Comparison of ENCODE assay signal across 7 cellular contexts in the genomic region with DNA sequence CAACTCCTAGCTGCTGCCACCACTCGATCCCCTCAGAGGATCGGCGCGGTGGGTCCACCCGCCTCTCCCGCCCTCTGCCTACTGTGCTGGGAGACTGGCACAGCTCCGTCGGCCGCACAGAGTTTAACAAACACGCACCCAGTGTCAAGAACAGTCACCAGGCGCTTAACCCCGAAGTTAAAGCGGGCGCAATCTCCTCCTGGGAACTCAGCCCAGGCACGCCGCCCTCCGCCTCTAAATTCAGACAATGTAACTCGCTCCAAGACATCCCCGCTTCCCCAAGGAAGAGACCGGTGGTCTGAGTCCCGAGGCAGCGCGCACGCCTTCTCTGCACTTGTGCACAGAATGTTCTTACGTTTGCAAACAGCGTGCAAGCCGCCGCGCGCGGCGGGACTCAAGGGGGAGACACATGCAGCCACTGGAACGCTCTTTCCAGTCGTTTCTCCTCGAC. TPM values are rescaled to one million over a fixed set of nuclear protein-coding genes. Genes with fewer than 3 reads are reported as not detected.
DNase-seq lines count a peak whose midpoint lies in the region; ATAC-seq and TF ChIP-seq lines count a peak whose summit lies in the region.

No MANE protein-coding gene starts in this region.

- DNase-seq in NCI-H2171 treated with DMSO at 0.1 percent for 48 hours (lab: John Stamatoyannopoulos, UW) (peak; percentile 76), fibroblast of peridontal ligament (ENCODE audit: extremely low read depth) (peak; percentile 5), neural crest cell (ENCODE audit: low read depth, low spot score) (peak; percentile 45), aorta (peak; percentile 58 to 82)
- peak; percentile 78 for DNase-seq in activated T-cell treated with anti-CD3 and anti-CD28 coated beads, Interleukin-2, amount 50 U/mL, for 24 hours

- no peaks in the 10 kb centered on the region for H3K4me1 ChIP-seq in aorta (ENCODE audit: control insufficient read depth in 1 of 2, insufficient read depth in 2 of 2, low read length in 2 of 2)

- peaks cover 78% of the 10 kb centered on the region for H3K4me1 Mint-ChIP-seq in activated T-cell treated with anti-CD3 and anti-CD28 coated beads, Interleukin-2, amount 50 U/mL, for 24 hours (ENCODE audit: low read depth)
- H3K4me1 Mint-ChIP-seq in neural crest cell: peaks cover 75% of the 10 kb centered on the region

- H3K27ac ChIP-seq in aorta (ENCODE audit: low read depth in 1 of 2, low read length in 2 of 2): no peak overlapping the region

- WGBS in aorta, 2 donors: 0 to 1% methylated on average over 33 to 35 of the region's 35 CpGs

- H3K36me3 Mint-ChIP-seq in activated T-cell treated with anti-CD3 and anti-CD28 coated beads, Interleukin-2, amount 50 U/mL, for 24 hours (ENCODE audit: low read depth): peaks cover 51% of the 10 kb centered on the region
- H3K36me3 Mint-ChIP-seq in neural crest cell (ENCODE audit: low read depth): peaks cover 19% of the 10 kb centered on the region

- no peaks in the 10 kb centered on the region for H3K27me3 Mint-ChIP-seq in activated T-cell treated with anti-CD3 and anti-CD28 coated beads, Interleukin-2, amount 50 U/mL, for 24 hours
- H3K27me3 Mint-ChIP-seq in neural crest cell (ENCODE audit: low read depth): peaks cover 42% of the 10 kb centered on the region

- peak; percentile 21 for ATAC-seq in GM18502 (IDR thresholded peaks at IDR 0.05; ENCODE audit: poor library complexity, unreplicated experiment)
- ATAC-seq in HG02763 (IDR thresholded peaks at IDR 0.05; ENCODE audit: unreplicated experiment): peak; percentile 2
- ATAC-seq in aorta (ENCODE audit: low FRiP score): peak; percentile 17

- peak overlapping the region; percentile 91 for H3K27ac Mint-ChIP-seq in activated T-cell treated with anti-CD3 and anti-CD28 coated beads, Interleukin-2, amount 50 U/mL, for 24 hours
- peak overlapping the region; percentile 92 for H3K27ac Mint-ChIP-seq in neural crest cell (ENCODE audit: unreplicated experiment)

- peak; percentile 34 for TF ChIP-seq CTCF in neural crest cell (conservative IDR thresholded peaks at IDR 0.05)

- peak overlapping the region; percentile 28 to 58 for H3K4me3 ChIP-seq in aorta (ENCODE audit: low read length in 2 of 2)

- H3K9me3 ChIP-seq in aorta (ENCODE audit: control insufficient read depth, low read length): peaks cover 1% of the 10 kb centered on the region

- H3K4me3 Mint-ChIP-seq in activated T-cell treated with anti-CD3 and anti-CD28 coated beads, Interleukin-2, amount 50 U/mL, for 24 hours: peak overlapping the region; percentile 93
- peak overlapping the region; percentile 99 for H3K4me3 Mint-ChIP-seq in neural crest cell

- H3K36me3 ChIP-seq in aorta (ENCODE audit: control insufficient read depth in 1 of 2, insufficient read depth in 2 of 2, low read length in 1 of 2): no peaks in the 10 kb centered on the region

- H3K9me3 Mint-ChIP-seq in activated T-cell treated with anti-CD3 and anti-CD28 coated beads, Interleukin-2, amount 50 U/mL, for 24 hours: no peaks in the 10 kb centered on the region
- no peaks in the 10 kb centered on the region for H3K9me3 Mint-ChIP-seq in neural crest cell

- intact Hi-C loops in aorta (cut with DNase I): no loop called here

- H3K27me3 ChIP-seq in aorta (ENCODE audit: control insufficient read depth in 1 of 2, insufficient read depth in 2 of 2, low read length in 1 of 2): no peaks in the 10 kb centered on the region

RNA-seq across cellular contexts. Expression of gene CXCR4, which starts 0.5 kb away (rescaled TPM):
- total RNA-seq in neural crest cell (37.5 and 39.5 TPM in 2 replicates), aorta (10 to 100 TPM; 18.1 to 23.7 TPM)
- polyA plus RNA-seq in aorta: 1 to 10 TPM in 1 of 2 donors, under 1 TPM in 1; 0.97 to 9.8 TPM

Comparison
In these comparisons a context has a peak if more than half of its experiments do, and no peak if none do; other contexts are left out.
1. DNase-seq: peak in every context shown above with its lines; median percentile 78 in activated T-cell treated with anti-CD3 and anti-CD28 coated beads, Interleukin-2, amount 50 U/mL, for 24 hours; 76 in NCI-H2171 treated with DMSO at 0.1 percent for 48 hours; 70 in aorta; 45 in neural crest cell; 5 in fibroblast of peridontal ligament.